Comparison of ENCODE assay signal across 7 cellular contexts in the genomic region with DNA sequence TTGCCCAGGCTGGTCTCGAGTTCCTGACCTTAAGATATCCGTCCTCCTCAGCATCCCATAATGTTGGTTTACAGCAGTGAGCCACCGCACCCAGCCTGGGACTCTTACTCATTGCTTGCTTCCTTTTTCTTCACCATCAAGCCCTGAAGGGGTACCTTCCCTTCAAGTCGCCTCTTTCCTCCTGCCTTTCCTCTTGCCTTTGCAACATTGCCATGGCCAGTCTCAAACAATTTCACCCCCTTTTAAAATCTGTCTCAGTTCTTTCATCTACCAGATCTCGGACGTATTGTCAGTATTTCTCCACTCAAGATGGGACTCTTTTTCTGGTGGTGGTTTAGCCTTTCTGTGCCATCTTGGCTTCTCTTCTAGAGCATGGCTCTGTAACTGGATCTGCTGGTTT. TPM values are rescaled to one million over a fixed set of nuclear protein-coding genes. Genes with fewer than 3 reads are reported as not detected.
DNase-seq lines count a peak whose midpoint lies in the region; ATAC-seq and TF ChIP-seq lines count a peak whose summit lies in the region.
"Not testable (repeated sequence)": the region's sequence is repeated elsewhere in the genome, so short reads cannot be mapped to it uniquely, and the experiment has no call there.

No MANE protein-coding gene starts in this region.

- H3K27ac Mint-ChIP-seq in Caco-2 (ENCODE audit: unreplicated experiment); activated naive CD8-positive, alpha-beta T cell treated with anti-CD3 and anti-CD28 coated beads, Interleukin-2, amount 10 ng/mL, durations not matched to agents 7 days and 5 days: not testable (repeated sequence)

- not testable (repeated sequence) for H3K9me3 Mint-ChIP-seq in Caco-2 (ENCODE audit: unreplicated experiment); activated naive CD8-positive, alpha-beta T cell treated with anti-CD3 and anti-CD28 coated beads, Interleukin-2, amount 10 ng/mL, durations not matched to agents 7 days and 5 days

- not testable (repeated sequence) for BruUV-seq in Caco-2 (replicated peaks; lab: Mats Ljungman, UMichigan)

- not testable (repeated sequence) for H3K27ac ChIP-seq in HEK293 (ENCODE audit: extremely low read depth, low read depth, low read length)

- not testable (repeated sequence) for TF ChIP-seq CTCF in Caco-2 (IDR thresholded peaks at IDR 0.05; ENCODE audit: insufficient read depth in 1 of 2, low read depth in 1 of 2, low read length in 1 of 2, severe bottlenecking in 1 of 2, unreplicated experiment in 1 of 2); HEK293 (tag by site-specific recombination; IDR thresholded peaks at IDR 0.05); NB4 (IDR thresholded peaks at IDR 0.05; ENCODE audit: low read depth, low read length)

- not testable (repeated sequence) for H3K27me3 Mint-ChIP-seq in Caco-2 (ENCODE audit: insufficient read depth, unreplicated experiment)
- H3K27me3 Mint-ChIP-seq in activated naive CD8-positive, alpha-beta T cell treated with anti-CD3 and anti-CD28 coated beads, Interleukin-2, amount 10 ng/mL, durations not matched to agents 7 days and 5 days: peaks cover 14% of the 10 kb centered on the region

- intact Hi-C loops in Caco-2 (cut with micrococcal nuclease; ENCODE audit: unreplicated experiment): loop anchor here (1.0 kb wide), 3 partner anchors 56 to 347 kb away; a partner anchor contains a TSS

- not testable (repeated sequence) for H3K27me3 ChIP-seq in Caco-2 (replicated peaks; ENCODE audit: control insufficient read depth, insufficient read depth, low read length)

- DNase-seq in Caco-2; activated naive CD8-positive, alpha-beta T cell treated with anti-CD3 and anti-CD28 coated beads, Interleukin-2, amount 10 ng/mL, durations not matched to agents 7 days and 5 days: not testable (repeated sequence)
- DNase-seq in NB4 (ENCODE audit: low read depth): peak; percentile 48
- peak; percentile 1 for DNase-seq in NOMO-1 treated with dmso at 0.1 percent for 144 hours (lab: John Stamatoyannopoulos, UW; ENCODE audit: unreplicated experiment)
- peak; percentile 17 to 21 for DNase-seq in SHP77 (lab: John Stamatoyannopoulos, UW)

- H3K4me3 Mint-ChIP-seq in Caco-2 (ENCODE audit: unreplicated experiment): peak overlapping the region; percentile 99
- peak overlapping the region; percentile 14 for H3K4me3 Mint-ChIP-seq in activated naive CD8-positive, alpha-beta T cell treated with anti-CD3 and anti-CD28 coated beads, Interleukin-2, amount 10 ng/mL, durations not matched to agents 7 days and 5 days

- H3K4me3 ChIP-seq in Caco-2 (ENCODE audit: low read depth, low read length); HEK293 (ENCODE audit: low read depth, low read length); NB4 (ENCODE audit: low read depth, low read length): not testable (repeated sequence)

- peaks cover 15% of the 10 kb centered on the region for H3K4me1 Mint-ChIP-seq in Caco-2 (ENCODE audit: low read depth, unreplicated experiment)
- not testable (repeated sequence) for H3K4me1 Mint-ChIP-seq in activated naive CD8-positive, alpha-beta T cell treated with anti-CD3 and anti-CD28 coated beads, Interleukin-2, amount 10 ng/mL, durations not matched to agents 7 days and 5 days

- peaks cover 27% of the 10 kb centered on the region for H3K36me3 Mint-ChIP-seq in Caco-2 (ENCODE audit: insufficient read depth, unreplicated experiment)
- not testable (repeated sequence) for H3K36me3 Mint-ChIP-seq in activated naive CD8-positive, alpha-beta T cell treated with anti-CD3 and anti-CD28 coated beads, Interleukin-2, amount 10 ng/mL, durations not matched to agents 7 days and 5 days

- POLR2A ChIA-PET in Caco-2 (lab: Charles Lee) (interaction anchor here (0.7 kb wide), 2 partner anchors 173 to 374 kb away, joined by 3 to 5 read pairs; a partner anchor contains a TSS), HEK293 (lab: Yijun Ruan, JAX) (interaction anchor here (0.7 to 1.2 kb wide), 5 partner anchors 10 to 374 kb away, joined by 3 to 7 read pairs (median 4); a partner anchor contains a TSS)
- POLR2A ChIA-PET in activated naive CD8-positive, alpha-beta T cell treated with anti-CD3 and anti-CD28 coated beads, Interleukin-2, amount 10 ng/mL, durations not matched to agents 7 days and 5 days (lab: Charles Lee): interaction anchor here (0.7 kb wide), 1 partner anchor 545 kb away, joined by 3 read pairs; no protein-coding TSS in a partner anchor

- not testable (repeated sequence) for H3K9me3 ChIP-seq in Caco-2; HEK293 (ENCODE audit: control insufficient read depth, insufficient read depth, low read depth, low read length)

- not testable (repeated sequence) for TF ChIP-seq POLR2A in NB4 (IDR thresholded peaks at IDR 0.05; ENCODE audit: extremely low read depth, insufficient read length)

- H3K4me1 ChIP-seq in Caco-2; HEK293 (ENCODE audit: control insufficient read depth, insufficient read depth, low read length): not testable (repeated sequence)

- CTCF ChIA-PET in Caco-2 (lab: Charles Lee): interaction anchor here (0.7 to 1.6 kb wide), 5 partner anchors 10 to 348 kb away, joined by 3 to 10 read pairs (median 7); a partner anchor contains a TSS
- CTCF ChIA-PET in HEK293 (lab: Yijun Ruan, JAX): interaction anchor here (0.7 to 2.0 kb wide), 12 partner anchors 10 to 612 kb away, joined by 3 to 11 read pairs (median 5); a partner anchor contains a TSS

- peak; percentile 18 for ATAC-seq in GM18498 (IDR thresholded peaks at IDR 0.05; ENCODE audit: unreplicated experiment)
- not testable (repeated sequence) for ATAC-seq in activated naive CD8-positive, alpha-beta T cell treated with anti-CD3 and anti-CD28 coated beads, Interleukin-2, amount 10 ng/mL, durations not matched to agents 7 days and 5 days (ENCODE audit: low read depth)

- not testable (repeated sequence) for H3K36me3 ChIP-seq in Caco-2 (ENCODE audit: control insufficient read depth, insufficient read depth, low read length); HEK293 (ENCODE audit: control insufficient read depth in 2 of 2, insufficient read depth in 1 of 2, low read length in 2 of 2)

TF ChIP-seq in HEK293, 187 proteins besides CTCF, POLR2A, EP300 and RAD21:
- TF ChIP-seq MYNN (tag by site-specific recombination; IDR thresholded peaks at IDR 0.05; ENCODE audit: borderline replicate concordance): peak; percentile 49
- TF ChIP-seq, protein P1, sequence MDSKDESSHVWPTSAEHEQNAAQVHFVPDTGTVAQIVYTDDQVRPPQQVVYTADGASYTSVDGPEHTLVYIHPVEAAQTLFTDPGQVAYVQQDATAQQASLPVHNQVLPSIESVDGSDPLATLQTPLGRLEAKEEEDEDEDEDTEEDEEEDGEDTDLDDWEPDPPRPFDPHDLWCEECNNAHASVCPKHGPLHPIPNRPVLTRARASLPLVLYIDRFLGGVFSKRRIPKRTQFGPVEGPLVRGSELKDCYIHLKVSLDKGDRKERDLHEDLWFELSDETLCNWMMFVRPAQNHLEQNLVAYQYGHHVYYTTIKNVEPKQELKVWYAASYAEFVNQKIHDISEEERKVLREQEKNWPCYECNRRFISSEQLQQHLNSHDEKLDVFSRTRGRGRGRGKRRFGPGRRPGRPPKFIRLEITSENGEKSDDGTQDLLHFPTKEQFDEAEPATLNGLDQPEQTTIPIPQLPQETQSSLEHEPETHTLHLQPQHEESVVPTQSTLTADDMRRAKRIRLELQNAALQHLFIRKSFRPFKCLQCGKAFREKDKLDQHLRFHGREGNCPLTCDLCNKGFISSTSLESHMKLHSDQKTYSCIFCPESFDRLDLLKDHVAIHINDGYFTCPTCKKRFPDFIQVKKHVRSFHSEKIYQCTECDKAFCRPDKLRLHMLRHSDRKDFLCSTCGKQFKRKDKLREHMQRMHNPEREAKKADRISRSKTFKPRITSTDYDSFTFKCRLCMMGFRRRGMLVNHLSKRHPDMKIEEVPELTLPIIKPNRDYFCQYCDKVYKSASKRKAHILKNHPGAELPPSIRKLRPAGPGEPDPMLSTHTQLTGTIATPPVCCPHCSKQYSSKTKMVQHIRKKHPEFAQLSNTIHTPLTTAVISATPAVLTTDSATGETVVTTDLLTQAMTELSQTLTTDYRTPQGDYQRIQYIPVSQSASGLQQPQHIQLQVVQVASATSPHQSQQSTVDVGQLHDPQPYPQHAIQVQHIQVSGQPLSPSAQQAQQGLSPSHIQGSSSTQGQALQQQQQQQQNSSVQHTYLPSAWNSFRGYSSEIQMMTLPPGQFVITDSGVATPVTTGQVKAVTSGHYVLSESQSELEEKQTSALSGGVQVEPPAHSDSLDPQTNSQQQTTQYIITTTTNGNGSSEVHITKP (tag by site-specific recombination; IDR thresholded peaks at IDR 0.05): peak; percentile 99
TF ChIP-seq in HEK293: peak in this region for 2; not testable (repeated sequence) for 185.

RNA-seq across cellular contexts. Expression of a gene that starts 20.5 kb away (rescaled TPM):
- total RNA-seq in Caco-2 (2022): 73.1 and 76.6 TPM in 2 replicates
- total RNA-seq in activated naive CD8-positive, alpha-beta T cell treated with anti-CD3 and anti-CD28 coated beads, Interleukin-2, amount 10 ng/mL, durations not matched to agents 7 days and 5 days: 10 to 100 TPM; 54.7 to 57.8 TPM

RNA-seq across cellular contexts. Expression of a gene that starts 29.5 kb away (rescaled TPM):
- total RNA-seq in Caco-2 (2022): 36.5 and 38.6 TPM in 2 replicates
- total RNA-seq in activated naive CD8-positive, alpha-beta T cell treated with anti-CD3 and anti-CD28 coated beads, Interleukin-2, amount 10 ng/mL, durations not matched to agents 7 days and 5 days: 10 to 100 TPM; 38.7 to 41.7 TPM

RNA-seq across cellular contexts. Expression of a gene that starts 29.6 kb away (rescaled TPM):
- total RNA-seq in Caco-2 (2022): 82.4 and 83.5 TPM in 2 replicates
- total RNA-seq in activated naive CD8-positive, alpha-beta T cell treated with anti-CD3 and anti-CD28 coated beads, Interleukin-2, amount 10 ng/mL, durations not matched to agents 7 days and 5 days: 10 to 100 TPM; 77.3 to 81.5 TPM

RNA-seq across cellular contexts. Expression of a gene that starts 47.4 kb away (rescaled TPM):
- total RNA-seq in Caco-2 (2022): 1.8 TPM in 2 replicates
- 1 to 10 TPM; 3.1 to 3.4 TPM for total RNA-seq in activated naive CD8-positive, alpha-beta T cell treated with anti-CD3 and anti-CD28 coated beads, Interleukin-2, amount 10 ng/mL, durations not matched to agents 7 days and 5 days

RNA-seq across cellular contexts. Expression of a gene that starts 56.0 kb away (rescaled TPM):
- 38.8 and 40.2 TPM in 2 replicates for total RNA-seq in Caco-2 (2022)
- total RNA-seq in activated naive CD8-positive, alpha-beta T cell treated with anti-CD3 and anti-CD28 coated beads, Interleukin-2, amount 10 ng/mL, durations not matched to agents 7 days and 5 days: 10 to 100 TPM; 41.8 to 45.4 TPM
